In genomic region chr3:128878011-128878457, GRCh38 we compare ENCODE assay signal across 8 cellular contexts. TPM values are rescaled to one million over a fixed set of nuclear protein-coding genes. Genes with fewer than 3 reads are reported as not detected.
DNase-seq lines count a peak whose midpoint lies in the region; ATAC-seq and TF ChIP-seq lines count a peak whose summit lies in the region.

No MANE protein-coding gene starts in this region.

- H3K36me3 ChIP-seq in heart right ventricle (peaks cover 0 to 21% (median 3%) of the 10 kb centered on the region in 9 donors), body of pancreas (replicated peaks in 1 of 2; ENCODE audit: insufficient read depth in 1 of 2, low read depth in 2 of 2) (no peaks in the 10 kb centered on the region), mesendoderm (ENCODE audit: control insufficient read depth, insufficient read depth, low read length) (no peaks in the 10 kb centered on the region), urinary bladder (ENCODE audit: insufficient read depth) (no peaks in the 10 kb centered on the region)

- H3K4me1 ChIP-seq in heart right ventricle: peaks cover 0 to 45% (median 29%) of the 10 kb centered on the region in 9 donors
- H3K4me1 ChIP-seq in body of pancreas: peaks cover 40% of the 10 kb centered on the region
- peaks cover 3% of the 10 kb centered on the region for H3K4me1 ChIP-seq in mesendoderm (ENCODE audit: control insufficient read depth, low read depth, low read length)
- H3K4me1 ChIP-seq in urinary bladder (ENCODE audit: insufficient read depth): no peaks in the 10 kb centered on the region

- ATAC-seq in heart right ventricle (no peak), Right ventricle myocardium superior (ENCODE audit: poor library complexity) (no peak), body of pancreas (no peak), GM18511 (IDR thresholded peaks at IDR 0.05; ENCODE audit: unreplicated experiment) (no peak), HG03571 (IDR thresholded peaks at IDR 0.05; ENCODE audit: unreplicated experiment) (no peak)

- TF ChIP-seq CTCF in heart right ventricle (IDR thresholded peaks at IDR 0.05): no peak
- TF ChIP-seq CTCF in body of pancreas (IDR thresholded peaks at IDR 0.05): no peak

- H3K27me3 ChIP-seq in heart right ventricle: no peaks in the 10 kb centered on the region
- H3K27me3 ChIP-seq in body of pancreas: no peaks in the 10 kb centered on the region
- no peaks in the 10 kb centered on the region for H3K27me3 ChIP-seq in mesendoderm (ENCODE audit: insufficient read depth, low read length, poor library complexity)

- H3K4me3 ChIP-seq in heart right ventricle (peak overlapping the region in 8 of 10 donors; percentile 58 to 92 (median 75)), body of pancreas (no peak overlapping the region), mesendoderm (ENCODE audit: low read length) (no peak overlapping the region), urinary bladder (ENCODE audit: low read depth, low read length) (no peak overlapping the region)

- intact Hi-C loops in heart right ventricle (cut with DNase I) (loop anchor here in 1 of 10 donors (10.0 kb wide), 1 partner anchor 193 kb away; no protein-coding TSS in a partner anchor), Right ventricle myocardium superior (cut with DNase I) (no loop called here), body of pancreas (cut with DNase I) (no loop called here)

- no peak overlapping the region for H3K4ac ChIP-seq in mesendoderm (ENCODE audit: low read depth, low read length)

- no peak overlapping the region for H2AK5ac ChIP-seq in mesendoderm (ENCODE audit: low read length)

- H3K9ac ChIP-seq in mesendoderm (ENCODE audit: low read length): peak overlapping the region; percentile 99

- H3K79me2 ChIP-seq in mesendoderm (ENCODE audit: control insufficient read depth, insufficient read depth, low read length): peaks cover 27% of the 10 kb centered on the region

- H3K27ac ChIP-seq in heart right ventricle (peak overlapping the region in 9 of 10 donors; percentile 88 to 96 (median 94)), body of pancreas (peak overlapping the region in 3 of 4 donors; percentile 88 to 95 (median 95)), mesendoderm (ENCODE audit: low read depth, low read length) (no peak overlapping the region), urinary bladder (ENCODE audit: low read depth) (peak overlapping the region; percentile 27)

- TF ChIP-seq POLR2A in body of pancreas (IDR thresholded peaks at IDR 0.05): no peak

- H4K5ac ChIP-seq in mesendoderm (ENCODE audit: low read length): no peak overlapping the region

- H3K56ac ChIP-seq in mesendoderm (ENCODE audit: low read length): peak overlapping the region; percentile 99

- H2BK120ac ChIP-seq in mesendoderm (ENCODE audit: low read depth, low read length): no peak overlapping the region

- H2BK15ac ChIP-seq in mesendoderm (replicated peaks; ENCODE audit: low read depth): no peak overlapping the region

- 88% methylated on average over 7 of the region's 7 CpGs for WGBS in heart right ventricle, 2 donors
- WGBS in body of pancreas, 2 donors: 61 to 64% methylated on average over 7 of the region's 7 CpGs
- no CpG with 5 or more reads among the region's 7 CpGs for WGBS in mesendoderm (ENCODE audit: extremely low coverage, insufficient coverage, low lambda C conversion rate)
- 76% methylated on average over 7 of the region's 7 CpGs for WGBS in urinary bladder

- H3K4me2 ChIP-seq in mesendoderm (ENCODE audit: low read length): peak overlapping the region; percentile 100

- H2BK5ac ChIP-seq in mesendoderm (ENCODE audit: low read length): no peak overlapping the region

- peaks cover 25% of the 10 kb centered on the region for H3K79me1 ChIP-seq in mesendoderm (ENCODE audit: low read length)

- peak overlapping the region; percentile 9 for H3K23ac ChIP-seq in mesendoderm (ENCODE audit: low read length)

- H3K9me3 ChIP-seq in heart right ventricle (no peaks in the 10 kb centered on the region), body of pancreas (no peaks in the 10 kb centered on the region)

- no peak overlapping the region for H3K18ac ChIP-seq in mesendoderm (ENCODE audit: low read length)

- no peak overlapping the region for H4K8ac ChIP-seq in mesendoderm (ENCODE audit: low read depth, low read length)

- no peak for DNase-seq in heart right ventricle
- no peak for DNase-seq in Right ventricle myocardium superior
- no peak for DNase-seq in body of pancreas
- DNase-seq in mesendoderm: no peak
- DNase-seq in NK-92 treated with Interleukin-12 subunit alpha and Interleukin-12 subunit beta, amount 100 ng/mL, for 24 hours (lab: John Stamatoyannopoulos, UW): no peak

RNA-seq across cellular contexts. Expression of gene ACAD9, which starts 1.4 kb away (rescaled TPM):
- total RNA-seq in heart right ventricle: 10 to 100 TPM; 34.8 to 45.9 (median 37.8) TPM
- polyA plus RNA-seq in heart right ventricle: 10 to 100 TPM; 20.8 to 36.5 TPM
- total RNA-seq in Right ventricle myocardium superior: 46.6 TPM
- 10 to 100 TPM; 22.8 to 46.5 TPM for total RNA-seq in body of pancreas
- polyA plus RNA-seq in mesendoderm (2013, experiment 1 of 2): 18.0 TPM
- 17.4 TPM for polyA plus RNA-seq in mesendoderm (2013, experiment 2 of 2)
- 33.1 TPM for total RNA-seq in urinary bladder
- 26.4 TPM for polyA plus RNA-seq in urinary bladder

Comparison
In these comparisons a context has a peak if more than half of its experiments do, and no peak if none do; other contexts are left out.
1. H3K4me3 ChIP-seq: peak in heart right ventricle (8 of 10); none in body of pancreas (0 of 2), mesendoderm (single experiment) and urinary bladder (single experiment).